ENCODE assay signal across 17 cellular contexts in the genomic region with DNA sequence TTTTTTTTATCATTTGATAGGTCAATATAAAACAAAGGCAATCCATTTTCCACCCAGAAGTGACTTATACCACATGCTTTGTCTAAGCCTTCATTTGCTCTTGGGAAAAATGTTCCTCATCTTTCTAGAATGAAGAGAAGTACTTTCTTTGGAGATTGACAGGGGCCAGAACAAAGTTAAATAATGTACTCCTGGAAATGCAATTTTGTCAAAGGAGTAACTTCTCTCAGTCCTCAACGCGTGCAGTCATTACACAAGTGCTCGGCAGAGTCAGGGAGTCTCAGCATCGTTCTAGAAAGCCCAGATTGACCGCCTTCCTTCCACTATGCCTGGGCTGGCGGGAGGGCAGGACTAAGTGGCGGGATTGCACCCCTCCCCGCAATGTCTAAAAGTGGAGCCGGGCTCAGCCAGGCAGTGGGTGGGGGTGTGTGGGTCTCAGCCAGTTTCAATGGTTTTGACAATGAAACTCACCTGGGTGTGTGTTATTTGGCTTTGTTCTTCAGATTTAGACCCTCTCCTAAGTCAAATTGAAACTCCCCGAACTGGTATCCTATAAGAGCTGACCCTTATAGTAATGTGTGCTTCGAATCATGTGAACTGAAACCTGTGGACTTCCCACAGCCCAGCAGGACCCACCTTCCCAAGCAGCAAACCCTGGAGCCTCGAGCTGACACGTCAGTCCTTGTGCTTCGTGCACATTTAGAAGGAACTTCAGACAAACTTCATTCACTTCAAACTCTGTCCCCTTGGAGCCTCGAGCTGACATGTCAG.
DNase-seq lines count a peak whose midpoint lies in the region; ATAC-seq and TF ChIP-seq lines count a peak whose summit lies in the region.
"Had no signal": no experiment of that assay in that cellular context is flagged by ENCODE, and none has a peak within 500 bp of the region (broad histone marks: within the 10 kb centered on the region; RNA-seq: fewer than 3 reads in every experiment).

No MANE protein-coding gene starts in this region.

- no peak overlapping the region for H3K4me3 ChIP-seq in GM23338
- H3K4me3 ChIP-seq: gastrocnemius medialis, left lung, thyroid gland had no signal

- H3K27me3 Mint-ChIP-seq in activated B cell treated with CpG ODN at 0.5 μM for 24 hours (no peaks in the 10 kb centered on the region), GM23338 (ENCODE audit: insufficient read depth, low read depth, poor library complexity) (peaks cover 6% of the 10 kb centered on the region)
- H3K27me3 Mint-ChIP-seq in activated T-helper 2 cell treated with anti-CD3 and anti-CD28 coated beads, Interferon-gamma antibody, Interleukin-2, Interleukin-4, amounts not matched to agents 10 μg/mL and 5 μg/mL and 100 μg/mL, durations not matched to agents 14 hours and 24 hours and 36 hours (ENCODE audit: low read depth): no peaks in the 10 kb centered on the region
- H3K27me3 Mint-ChIP-seq: activated naive CD8-positive, alpha-beta T cell treated with anti-CD3 and anti-CD28 coated beads, Interleukin-2, amount 10 ng/mL, durations not matched to agents 7 days and 5 days had no signal

- H3K9me2 ChIP-seq in GM23338 (ENCODE audit: insufficient read depth): no peaks in the 10 kb centered on the region

- no peak overlapping the region for H3K4me2 ChIP-seq in GM23338

- no peak overlapping the region for H3K27ac ChIP-seq in GM23338 (ENCODE audit: low read depth)
- H3K27ac ChIP-seq: gastrocnemius medialis, left lung, thyroid gland had no signal

- CTCF ChIA-PET in activated B cell treated with CpG ODN at 0.5 μM for 24 hours (lab: Charles Lee): interaction anchor here (1.4 kb wide), 1 partner anchor 40 kb away, joined by 5 read pairs; no protein-coding TSS in a partner anchor

- peaks cover 64% of the 10 kb centered on the region for H3K4me1 Mint-ChIP-seq in activated B cell treated with CpG ODN at 0.5 μM for 24 hours
- H3K4me1 Mint-ChIP-seq in activated T-helper 2 cell treated with anti-CD3 and anti-CD28 coated beads, Interferon-gamma antibody, Interleukin-2, Interleukin-4, amounts not matched to agents 10 μg/mL and 5 μg/mL and 100 μg/mL, durations not matched to agents 14 hours and 24 hours and 36 hours (ENCODE audit: low read depth): peaks cover 70% of the 10 kb centered on the region
- no peaks in the 10 kb centered on the region; the same call in 2 of the 3 replicates for H3K4me1 Mint-ChIP-seq in GM23338

- intact Hi-C loops in activated B cell treated with CpG ODN at 0.5 μM for 24 hours (cut with micrococcal nuclease): loop anchor here (5.0 to 10.0 kb wide), 2 partner anchors 258 to 486 kb away; no protein-coding TSS in a partner anchor
- intact Hi-C loops in activated T-helper 2 cell treated with anti-CD3 and anti-CD28 coated beads, Interferon-gamma antibody, Interleukin-2, Interleukin-4, amounts not matched to agents 10 μg/mL and 5 μg/mL and 100 μg/mL, durations not matched to agents 14 hours and 24 hours and 36 hours (cut with micrococcal nuclease): loop anchor here (5.0 to 10.0 kb wide), 2 partner anchors 263 to 336 kb away; no protein-coding TSS in a partner anchor

- H3K27ac Mint-ChIP-seq in activated B cell treated with CpG ODN at 0.5 μM for 24 hours (no peak overlapping the region), GM23338 (no peak overlapping the region)
- H3K27ac Mint-ChIP-seq in activated T-helper 2 cell treated with anti-CD3 and anti-CD28 coated beads, Interferon-gamma antibody, Interleukin-2, Interleukin-4, amounts not matched to agents 10 μg/mL and 5 μg/mL and 100 μg/mL, durations not matched to agents 14 hours and 24 hours and 36 hours: no peak overlapping the region
- H3K27ac Mint-ChIP-seq: activated naive CD8-positive, alpha-beta T cell treated with anti-CD3 and anti-CD28 coated beads, Interleukin-2, amount 10 ng/mL, durations not matched to agents 7 days and 5 days; CD4-positive, alpha-beta memory T cell; progenitor cell of endocrine pancreas had no signal

- H3K4me3 Mint-ChIP-seq in activated B cell treated with CpG ODN at 0.5 μM for 24 hours (peak overlapping the region; percentile 38), GM23338 (no peak overlapping the region)
- H3K4me3 Mint-ChIP-seq in activated T-helper 2 cell treated with anti-CD3 and anti-CD28 coated beads, Interferon-gamma antibody, Interleukin-2, Interleukin-4, amounts not matched to agents 10 μg/mL and 5 μg/mL and 100 μg/mL, durations not matched to agents 14 hours and 24 hours and 36 hours (ENCODE audit: low read depth): no peak overlapping the region
- H3K4me3 Mint-ChIP-seq: activated naive CD8-positive, alpha-beta T cell treated with anti-CD3 and anti-CD28 coated beads, Interleukin-2, amount 10 ng/mL, durations not matched to agents 7 days and 5 days had no signal

- no peak for TF ChIP-seq CTCF in activated B cell treated with CpG ODN at 0.5 μM for 24 hours (IDR thresholded peaks at IDR 0.05)
- no peak for TF ChIP-seq CTCF in GM23338 (conservative IDR thresholded peaks at IDR 0.05; ENCODE audit: low read depth in 2 of 2)

- H3K4me1 ChIP-seq in GM23338 (ENCODE audit: insufficient read depth): no peaks in the 10 kb centered on the region
- H3K4me1 ChIP-seq: gastrocnemius medialis, thyroid gland had no signal

- no peak overlapping the region for H2AFZ ChIP-seq in GM23338

- no peaks in the 10 kb centered on the region for H4K20me1 ChIP-seq in GM23338 (replicated peaks; ENCODE audit: insufficient read depth)

- no peak for DNase-seq in activated B cell treated with CpG ODN at 0.5 μM for 24 hours
- DNase-seq in activated T-helper 2 cell treated with anti-CD3 and anti-CD28 coated beads, Interferon-gamma antibody, Interleukin-2, Interleukin-4, amounts not matched to agents 10 μg/mL and 5 μg/mL and 100 μg/mL, durations not matched to agents 14 hours and 24 hours and 36 hours (ENCODE audit: low spot score): no peak
- no peak for DNase-seq in GM23338 (ENCODE audit: low spot score)
- DNase-seq in ecto neural progenitor cell (ENCODE audit: low spot score): no peak
- no peak for DNase-seq in AG20443 (ENCODE audit: low spot score)
- DNase-seq: activated naive CD8-positive, alpha-beta T cell treated with anti-CD3 and anti-CD28 coated beads, Interleukin-2, amount 10 ng/mL, durations not matched to agents 7 days and 5 days; CD4-positive, alpha-beta memory T cell; dermis blood vessel endothelial cell; gastrocnemius medialis; left lung; NCI-H2081; thyroid gland had no signal

- no peaks in the 10 kb centered on the region for H3K9me3 Mint-ChIP-seq in activated B cell treated with CpG ODN at 0.5 μM for 24 hours
- H3K9me3 Mint-ChIP-seq in activated T-helper 2 cell treated with anti-CD3 and anti-CD28 coated beads, Interferon-gamma antibody, Interleukin-2, Interleukin-4, amounts not matched to agents 10 μg/mL and 5 μg/mL and 100 μg/mL, durations not matched to agents 14 hours and 24 hours and 36 hours: no peaks in the 10 kb centered on the region
- H3K9me3 Mint-ChIP-seq in GM23338: peaks cover 10% of the 10 kb centered on the region; the same call in 2 of the 3 replicates
- H3K9me3 Mint-ChIP-seq: CD4-positive, alpha-beta memory T cell had no signal

- POLR2A ChIA-PET in activated B cell treated with CpG ODN at 0.5 μM for 24 hours (lab: Charles Lee): interaction anchor here (1.2 to 6.5 kb wide), 8 partner anchors 10 to 164 kb away, joined by 3 to 106 read pairs (median 31); a partner anchor contains a TSS

- ATAC-seq in GM18508 (IDR thresholded peaks at IDR 0.05; ENCODE audit: insufficient read depth, unreplicated experiment) (peak; percentile 19), GM19463 (IDR thresholded peaks at IDR 0.05; ENCODE audit: unreplicated experiment) (peak; percentile 26), HG02973 (IDR thresholded peaks at IDR 0.05; ENCODE audit: unreplicated experiment) (peak; percentile 28), activated B cell treated with CpG ODN at 0.5 μM for 24 hours (ENCODE audit: low read depth) (no peak), GM23338 (no peak)
- ATAC-seq: gastrocnemius medialis, left lung, Panc1 had no signal

- no peaks in the 10 kb centered on the region for H3F3A ChIP-seq in GM23338 (replicated peaks; ENCODE audit: low read depth)

- no peaks in the 10 kb centered on the region for H3K79me2 ChIP-seq in GM23338 (replicated peaks; ENCODE audit: insufficient read depth)

- H3K36me3 ChIP-seq in GM23338 (ENCODE audit: insufficient read depth): no peaks in the 10 kb centered on the region
- H3K36me3 ChIP-seq: gastrocnemius medialis, left lung, thyroid gland had no signal

- no peaks in the 10 kb centered on the region for H3K27me3 ChIP-seq in GM23338 (ENCODE audit: insufficient read depth)
- H3K27me3 ChIP-seq: gastrocnemius medialis, left lung, thyroid gland had no signal

- no peaks in the 10 kb centered on the region for H3K36me3 Mint-ChIP-seq in activated B cell treated with CpG ODN at 0.5 μM for 24 hours (ENCODE audit: low read depth)
- no peaks in the 10 kb centered on the region for H3K36me3 Mint-ChIP-seq in activated T-helper 2 cell treated with anti-CD3 and anti-CD28 coated beads, Interferon-gamma antibody, Interleukin-2, Interleukin-4, amounts not matched to agents 10 μg/mL and 5 μg/mL and 100 μg/mL, durations not matched to agents 14 hours and 24 hours and 36 hours (ENCODE audit: low read depth)
- no peaks in the 10 kb centered on the region for H3K36me3 Mint-ChIP-seq in GM23338 (ENCODE audit: low read depth)
- H3K36me3 Mint-ChIP-seq: CD4-positive, alpha-beta memory T cell had no signal

TF ChIP-seq in GM23338, 12 proteins besides CTCF, POLR2A, EP300 and RAD21 (continues in another document):
- TF ChIP-seq ZNF331 (CRISPR knock-in tag; IDR thresholded peaks at IDR 0.05; ENCODE audit: low read depth) (no peak), NANOG (IDR thresholded peaks at IDR 0.05; ENCODE audit: borderline replicate concordance) (no peak), EZH2phosphoT487 (IDR thresholded peaks at IDR 0.05; ENCODE audit: unreplicated experiment) (no peak), POLR2AphosphoS5 (IDR thresholded peaks at IDR 0.05; ENCODE audit: low read depth) (no peak), ZNF114 (CRISPR knock-in tag; IDR thresholded peaks at IDR 0.05) (no peak), EZH2 (IDR thresholded peaks at IDR 0.05; ENCODE audit: low read depth, unreplicated experiment) (no peak), JUNB (IDR thresholded peaks at IDR 0.05; ENCODE audit: unreplicated experiment) (no peak), STAT1 (IDR thresholded peaks at IDR 0.05; ENCODE audit: unreplicated experiment) (no peak)
- TF ChIP-seq, protein P1, sequence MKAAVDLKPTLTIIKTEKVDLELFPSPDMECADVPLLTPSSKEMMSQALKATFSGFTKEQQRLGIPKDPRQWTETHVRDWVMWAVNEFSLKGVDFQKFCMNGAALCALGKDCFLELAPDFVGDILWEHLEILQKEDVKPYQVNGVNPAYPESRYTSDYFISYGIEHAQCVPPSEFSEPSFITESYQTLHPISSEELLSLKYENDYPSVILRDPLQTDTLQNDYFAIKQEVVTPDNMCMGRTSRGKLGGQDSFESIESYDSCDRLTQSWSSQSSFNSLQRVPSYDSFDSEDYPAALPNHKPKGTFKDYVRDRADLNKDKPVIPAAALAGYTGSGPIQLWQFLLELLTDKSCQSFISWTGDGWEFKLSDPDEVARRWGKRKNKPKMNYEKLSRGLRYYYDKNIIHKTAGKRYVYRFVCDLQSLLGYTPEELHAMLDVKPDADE (IDR thresholded peaks at IDR 0.05): no peak

Comparison
In these comparisons a context has a peak if more than half of its experiments do, and no peak if none do; other contexts are left out.
1. ATAC-seq: peak in GM18508 (single experiment), GM19463 (single experiment) and HG02973 (single experiment); none in activated B cell treated with CpG ODN at 0.5 μM for 24 hours (single experiment) and GM23338 (single experiment).